Comparison of ENCODE assay signal across 8 cellular contexts in the genomic region with DNA sequence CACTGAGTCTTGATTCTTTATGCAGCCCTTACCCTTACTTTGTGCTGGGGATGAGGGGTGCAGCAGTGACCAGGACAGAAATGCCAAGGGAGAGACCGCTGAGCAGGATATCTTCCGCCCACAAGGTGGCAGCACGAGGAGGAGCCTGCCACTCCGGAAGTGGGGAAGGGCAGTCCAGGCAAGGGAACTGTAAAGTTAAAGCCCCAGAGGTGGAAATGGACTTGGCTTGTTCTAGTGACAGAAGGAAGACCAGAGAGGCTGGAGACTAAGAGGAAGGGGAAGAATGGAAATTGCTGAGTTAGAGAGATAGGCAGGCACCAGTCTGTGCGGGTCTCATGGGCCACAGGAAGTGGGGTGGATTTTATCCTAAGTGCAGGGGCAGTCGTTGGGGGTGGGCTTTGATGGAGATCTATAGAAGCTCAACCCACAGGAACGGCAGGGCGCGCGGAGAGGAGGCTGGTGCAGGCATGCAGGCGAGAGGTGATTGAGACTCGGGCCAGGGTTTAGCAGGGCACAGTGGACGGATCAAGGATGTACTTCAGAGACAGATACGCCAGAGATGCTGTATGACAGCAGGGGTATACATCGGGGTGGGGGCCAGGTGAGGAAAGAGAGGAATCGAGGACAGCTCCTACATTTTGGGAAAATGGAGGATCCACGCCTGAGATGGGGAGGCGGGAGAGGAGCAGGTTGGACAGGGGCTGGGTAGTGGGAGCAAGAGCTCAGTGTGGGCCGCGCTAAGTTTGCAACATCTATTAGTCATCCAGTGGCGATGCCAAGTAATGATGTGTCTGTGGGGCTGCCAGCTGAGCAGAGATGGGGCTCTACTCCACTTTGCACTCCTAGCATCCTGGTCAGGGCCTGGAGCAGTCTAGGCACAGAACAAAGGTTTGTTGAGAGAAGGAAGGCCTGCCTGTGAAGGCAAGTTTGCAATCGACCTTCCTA. TPM values are rescaled to one million over a fixed set of nuclear protein-coding genes. Genes with fewer than 3 reads are reported as not detected.
A peak's percentile ranks its signal among the peaks of the same experiment; 100 is the strongest.
DNase-seq lines count a peak whose midpoint lies in the region; ATAC-seq and TF ChIP-seq lines count a peak whose summit lies in the region.

No MANE protein-coding gene starts in this region.

- peaks cover 2% of the 10 kb centered on the region for H3K27me3 ChIP-seq in CD4-positive, CD25-positive, alpha-beta regulatory T cell (ENCODE audit: control insufficient read depth, insufficient read depth, low read length)
- no peaks in the 10 kb centered on the region for H3K27me3 ChIP-seq in HCT116 (ENCODE audit: insufficient read depth, low read length)

- peaks cover 0 to 3% (median 0%) of the 10 kb centered on the region in 7 donors for H3K9me3 Mint-ChIP-seq in CD4-positive, CD25-positive, alpha-beta regulatory T cell

- H3K4me3 ChIP-seq in CD4-positive, CD25-positive, alpha-beta regulatory T cell (ENCODE audit: low read depth, low read length) = peak overlapping the region; percentile 53
- no peak overlapping the region for H3K4me3 ChIP-seq in HCT116 (replicated peaks in 1 of 2; ENCODE audit: low read depth in 1 of 2, low read length in 2 of 2)
- no peak overlapping the region for H3K4me3 ChIP-seq in choroid plexus epithelial cell (ENCODE audit: low read depth, low read length)

- peaks cover 15% of the 10 kb centered on the region for H3K79me2 ChIP-seq in HCT116 (ENCODE audit: insufficient read depth, low read length)

- peak; percentile 83 to 94 (median 90) for TF ChIP-seq CTCF in HCT116 (IDR thresholded peaks at IDR 0.05 in 2 of 3, conservative IDR thresholded peaks at IDR 0.05 in 1 of 3; ENCODE audit: borderline replicate concordance in 1 of 3, insufficient read depth in 1 of 3, low read depth in 2 of 3, low read length in 2 of 3)
- TF ChIP-seq CTCF in choroid plexus epithelial cell (conservative IDR thresholded peaks at IDR 0.05; ENCODE audit: low read depth, low read length) = peak; percentile 87

- CTCF ChIA-PET in HCT116 (lab: Charles Lee) = interaction anchor here (0.5 to 4.2 kb wide), 10 partner anchors 8 to 209 kb away, joined by 3 to 60 read pairs (median 6); no protein-coding TSS in a partner anchor

- H3K36me3 Mint-ChIP-seq in CD4-positive, CD25-positive, alpha-beta regulatory T cell = peaks cover 9% of the 10 kb centered on the region

- H3K9ac ChIP-seq in HCT116 (ENCODE audit: low read length) = peak overlapping the region; percentile 29; the same call in 1 of the 2 replicates

- peaks cover 11% of the 10 kb centered on the region for H3K27me3 Mint-ChIP-seq in CD4-positive, CD25-positive, alpha-beta regulatory T cell

- H3K36me3 ChIP-seq in CD4-positive, CD25-positive, alpha-beta regulatory T cell (ENCODE audit: control insufficient read depth, insufficient read depth, low read length) = no peaks in the 10 kb centered on the region
- peaks cover 0 to 2% of the 10 kb centered on the region in 2 experiments; a peak in 1 of 4 replicates for H3K36me3 ChIP-seq in HCT116 (ENCODE audit: control insufficient read depth in 1 of 2, insufficient read depth in 2 of 2, low read length in 2 of 2)

- BruUV-seq in HCT116 (replicated peaks; lab: Mats Ljungman, UMichigan) = no TSS peak

- POLR2A ChIA-PET in HCT116 (lab: Charles Lee) = interaction anchor here (1.9 kb wide), 1 partner anchor 54 kb away, joined by 7 read pairs; no protein-coding TSS in a partner anchor

- RAD21 ChIA-PET in HCT116 (lab: Charles Lee; ENCODE audit: low non-redundant PET in 1 of 2, low total read pairs in 2 of 2, uncharacterized antibody in 2 of 2, unreplicated experiment in 2 of 2) = interaction anchor here in 1 of 2 experiments (1.2 kb wide), 1 partner anchor 55 kb away, joined by 4 read pairs; no protein-coding TSS in a partner anchor

- ATAC-seq in CD4-positive, CD25-positive, alpha-beta regulatory T cell (ENCODE audit: low read depth in 2 of 2) = peak; percentile 47 to 51
- ATAC-seq in HCT116 = peak; percentile 76
- ATAC-seq in left colon = peak; percentile 54
- ATAC-seq in GM19395 (IDR thresholded peaks at IDR 0.05; ENCODE audit: unreplicated experiment) = no peak

- H3K9me2 ChIP-seq in HCT116 (ENCODE audit: insufficient read depth) = no peaks in the 10 kb centered on the region

- H3K27ac ChIP-seq in CD4-positive, CD25-positive, alpha-beta regulatory T cell (ENCODE audit: insufficient read depth, low read length, poor library complexity, severe bottlenecking) = no peak overlapping the region
- H3K27ac ChIP-seq in HCT116 (ENCODE audit: low read depth, low read length) = peak overlapping the region; percentile 45

- intact Hi-C loops in HCT116 (cut with micrococcal nuclease) = loop anchor here (1.0 to 2.0 kb wide), 2 partner anchors 54 to 120 kb away; no protein-coding TSS in a partner anchor
- intact Hi-C loops in left colon (cut with DNase I, micrococcal nuclease) = loop anchor here in 1 of 2 donors (2.0 kb wide), 1 partner anchor 54 kb away; no protein-coding TSS in a partner anchor

- H3K4me3 Mint-ChIP-seq in CD4-positive, CD25-positive, alpha-beta regulatory T cell = peak overlapping the region; percentile 38 to 84 (median 73)

- H2AFZ ChIP-seq in HCT116 (ENCODE audit: low read depth, low read length, poor library complexity, severe bottlenecking) = no peak overlapping the region

- peaks cover 34% of the 10 kb centered on the region for H3K4me1 ChIP-seq in CD4-positive, CD25-positive, alpha-beta regulatory T cell (ENCODE audit: control insufficient read depth, insufficient read depth, low read length, poor library complexity, severe bottlenecking)
- peaks cover 14 to 45% of the 10 kb centered on the region in 2 experiments; a peak in 3 of 4 replicates for H3K4me1 ChIP-seq in HCT116 (ENCODE audit: control insufficient read depth in 1 of 2, insufficient read depth in 2 of 2, low read length in 2 of 2)

- peaks cover 9 to 55% (median 35%) of the 10 kb centered on the region in 4 donors for H3K4me1 Mint-ChIP-seq in CD4-positive, CD25-positive, alpha-beta regulatory T cell

- peak; percentile 64 to 82 (median 71) for DNase-seq in CD4-positive, CD25-positive, alpha-beta regulatory T cell
- DNase-seq in HCT116 (ENCODE audit: low read depth, low spot score) (peak; percentile 39), NCI-H510A (lab: John Stamatoyannopoulos, UW) (peak; percentile 81), choroid plexus epithelial cell (ENCODE audit: low read depth) (peak; percentile 80), left colon (peak; percentile 81 to 90)
- peak; percentile 42 to 59 (median 57) for DNase-seq in activated CD4-positive, CD25-positive, alpha-beta regulatory T cell (lab: John Stamatoyannopoulos, UW)
- peak; percentile 60 to 68 for DNase-seq in stimulated activated CD4-positive, alpha-beta T cell treated with anti-CD3 and anti-CD28 coated beads, Interleukin-4, amount 100 ng/mL, for 4 hours

- peak; percentile 74 for TF ChIP-seq RAD21 in HCT116 (IDR thresholded peaks at IDR 0.05; ENCODE audit: low read depth)

- H3K27ac Mint-ChIP-seq in CD4-positive, CD25-positive, alpha-beta regulatory T cell = peak overlapping the region in 2 of 3 donors; percentile 48 to 81

- H3K4me2 ChIP-seq in HCT116 (ENCODE audit: low read length) = peak overlapping the region; percentile 58

- TF ChIP-seq POLR2A in HCT116 (IDR thresholded peaks at IDR 0.05; ENCODE audit: borderline replicate concordance, extremely low read depth, insufficient read depth, insufficient read length) = no peak

- no peaks in the 10 kb centered on the region for H3K9me3 ChIP-seq in CD4-positive, CD25-positive, alpha-beta regulatory T cell (ENCODE audit: control insufficient read depth in 2 of 2, low read length in 2 of 2)
- no peaks in the 10 kb centered on the region for H3K9me3 ChIP-seq in HCT116 (ENCODE audit: control insufficient read depth in 1 of 2, insufficient read depth in 1 of 2, low read depth in 1 of 2, low read length in 2 of 2)

- no peaks in the 10 kb centered on the region for H4K20me1 ChIP-seq in HCT116 (ENCODE audit: insufficient read depth)

TF ChIP-seq in HCT116, 20 proteins besides CTCF, POLR2A, EP300 and RAD21:
- no peak for TF ChIP-seq CBX3 (IDR thresholded peaks at IDR 0.05; ENCODE audit: low read depth)
- TF ChIP-seq YY1 (IDR thresholded peaks at IDR 0.05; ENCODE audit: extremely low read depth, insufficient replicate concordance, low read depth, low read length) = peak; percentile 63
- TF ChIP-seq JUND (IDR thresholded peaks at IDR 0.05) = no peak
- peak; percentile 39; the same call in 1 of the 2 replicates for TF ChIP-seq POLR2AphosphoS5 (IDR thresholded peaks at IDR 0.05; ENCODE audit: low read depth, low read length)
TF ChIP-seq in HCT116: peak in this region for 2.

RNA-seq across cellular contexts. Expression of gene GRK2, which starts 3.3 kb away (rescaled TPM):
- total RNA-seq in CD4-positive, CD25-positive, alpha-beta regulatory T cell = 295 TPM
- 10 to 100 TPM; 13.2 to 27.8 (median 19.3) TPM for polyA plus RNA-seq in CD4-positive, CD25-positive, alpha-beta regulatory T cell
- total RNA-seq in HCT116 (2021; ENCODE audit: unreplicated experiment) = 83.0 TPM
- 94.4 and 117 TPM in 2 replicates for polyA plus RNA-seq in HCT116 (2012)
- total RNA-seq in left colon = 100 to 1,000 TPM in 1 of 2 donors, 10 to 100 TPM in 1; 95.8 to 119 TPM

RNA-seq across cellular contexts. Expression of gene ANKRD13D, which starts 26.1 kb away (rescaled TPM):
- total RNA-seq in CD4-positive, CD25-positive, alpha-beta regulatory T cell = 158 TPM
- 10 to 100 TPM in 3 of 4 donors, 1 to 10 TPM in 1; 9.5 to 18.9 (median 12.6) TPM for polyA plus RNA-seq in CD4-positive, CD25-positive, alpha-beta regulatory T cell
- total RNA-seq in HCT116 (2021; ENCODE audit: unreplicated experiment) (61.1 TPM), left colon (10 to 100 TPM; 26.9 to 29.6 TPM)
- polyA plus RNA-seq in HCT116 (2012) = 31.8 and 36.8 TPM in 2 replicates

RNA-seq across cellular contexts. Expression of gene SSH3, which starts 40.3 kb away (rescaled TPM):
- 24.4 TPM for total RNA-seq in CD4-positive, CD25-positive, alpha-beta regulatory T cell
- polyA plus RNA-seq in CD4-positive, CD25-positive, alpha-beta regulatory T cell = 1 to 10 TPM; 2.3 to 7.1 (median 3.1) TPM
- total RNA-seq in HCT116 (2021; ENCODE audit: unreplicated experiment) (57.8 TPM), left colon (10 to 100 TPM; 74.9 to 79.3 TPM)
- 49.4 and 55.1 TPM in 2 replicates for polyA plus RNA-seq in HCT116 (2012)
